ENCODE assay signal across 8 cellular contexts in the genomic region with DNA sequence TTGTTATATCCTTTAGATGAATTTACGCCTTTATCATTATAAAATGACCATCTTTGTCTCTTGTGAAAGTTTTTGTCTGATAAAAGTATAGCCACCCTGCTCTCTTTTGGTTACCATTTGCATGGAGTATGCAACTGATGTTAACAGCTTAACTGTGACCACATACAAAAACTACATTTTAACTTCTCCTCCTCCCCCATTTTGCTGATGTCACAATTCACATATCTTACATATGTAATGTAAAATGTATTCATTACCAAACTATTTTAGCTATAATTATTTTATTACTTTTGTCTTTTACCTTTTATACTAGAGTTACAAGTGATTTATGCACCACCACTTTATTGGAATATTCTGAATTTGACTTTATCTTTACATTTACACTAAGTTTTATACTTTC.
"Had no signal": no experiment of that assay in that cellular context is flagged by ENCODE, and none has a peak within 500 bp of the region (broad histone marks: within the 10 kb centered on the region; RNA-seq: fewer than 3 reads in every experiment).

No MANE protein-coding gene starts in this region.

- FAIRE-seq: G401.6, GM12878, GM12891, GM12892, GM18507, GM19239 had no signal

- H3K4me3 ChIP-seq: GM12878 had no signal

- ATAC-seq: GM12878 had no signal

- DNase-seq: GDM1, GF-D8 had no signal
